Comparison of ENCODE assay signal across 10 cellular contexts in genomic region chr3:71389191-71389590, GRCh38.
A peak's percentile ranks its signal among the peaks of the same experiment; 100 is the strongest.
DNase-seq lines count a peak whose midpoint lies in the region; ATAC-seq and TF ChIP-seq lines count a peak whose summit lies in the region.
"Had no signal": no experiment of that assay in that cellular context is flagged by ENCODE, and none has a peak within 500 bp of the region (broad histone marks: within the 10 kb centered on the region; RNA-seq: fewer than 3 reads in every experiment).

No MANE protein-coding gene starts in this region.

- DNase-seq in DMS53 (lab: John Stamatoyannopoulos, UW) (peak; percentile 33), DMS53 treated with DMSO at 0.1 percent for 48 hours (lab: John Stamatoyannopoulos, UW; ENCODE audit: unreplicated experiment) (no peak), HL-60 (ENCODE audit: low read depth in 1 of 2, low spot score in 1 of 2) (no peak), mucosa of descending colon (peak in 1 of 3 donors; percentile 62)

- H3K4me3 ChIP-seq in HL-60 (replicated peaks; ENCODE audit: insufficient read depth, low read length) (no peak overlapping the region), OCI-LY3 (ENCODE audit: low read length) (no peak overlapping the region), mucosa of descending colon (no peak overlapping the region)
- H3K4me3 ChIP-seq: suprapubic skin had no signal

- no peak for TF ChIP-seq CTCF in HL-60 (IDR thresholded peaks at IDR 0.05; ENCODE audit: insufficient read depth, low read length)
- no peak for TF ChIP-seq CTCF in OCI-LY3 (IDR thresholded peaks at IDR 0.05; ENCODE audit: low read depth, low read length)
- no peak for TF ChIP-seq CTCF in mucosa of descending colon (IDR thresholded peaks at IDR 0.05)

- H3K9me3 ChIP-seq in OCI-LY3 (ENCODE audit: insufficient read depth, low read length) (no peaks in the 10 kb centered on the region), mucosa of descending colon (no peaks in the 10 kb centered on the region)
- H3K9me3 ChIP-seq: Peyer's patch, suprapubic skin had no signal

- intact Hi-C loops in mucosa of descending colon (cut with DNase I, micrococcal nuclease), result no loop called here

- H3K4me1 ChIP-seq in OCI-LY3 (ENCODE audit: low read length), result peaks cover 59% of the 10 kb centered on the region
- H3K4me1 ChIP-seq in mucosa of descending colon (ENCODE audit: low read depth), result peaks cover 27% of the 10 kb centered on the region

- no peak overlapping the region for H3K9ac ChIP-seq in OCI-LY3 (ENCODE audit: low read length)

- peak; percentile 81 for ATAC-seq in mucosa of descending colon
- no peak for ATAC-seq in GM21515 (IDR thresholded peaks at IDR 0.05; ENCODE audit: unreplicated experiment)
- no peak for ATAC-seq in HG03354 (IDR thresholded peaks at IDR 0.05; ENCODE audit: poor library complexity, severe bottlenecking, unreplicated experiment)
- no peak for ATAC-seq in GM21576 (IDR thresholded peaks at IDR 0.05; ENCODE audit: unreplicated experiment)

- H3K27ac ChIP-seq in HL-60 (replicated peaks) (peak overlapping the region; percentile 64), OCI-LY3 (ENCODE audit: low read length) (no peak overlapping the region)

- H3K79me2 ChIP-seq in OCI-LY3 (ENCODE audit: low read length), result no peaks in the 10 kb centered on the region

- H2AFZ ChIP-seq in OCI-LY3 (ENCODE audit: low read depth, low read length), result no peak overlapping the region

- H3K36me3 ChIP-seq in OCI-LY3 (replicated peaks; ENCODE audit: low read depth, low read length) (no peaks in the 10 kb centered on the region), mucosa of descending colon (ENCODE audit: low read depth) (no peaks in the 10 kb centered on the region)
- H3K36me3 ChIP-seq: Peyer's patch, suprapubic skin had no signal

- no peaks in the 10 kb centered on the region for H3K27me3 ChIP-seq in HL-60 (ENCODE audit: insufficient read depth, poor library complexity, severe bottlenecking)
- H3K27me3 ChIP-seq in OCI-LY3 (ENCODE audit: low read depth, low read length), result peaks cover 54% of the 10 kb centered on the region
- H3K27me3 ChIP-seq: Peyer's patch, suprapubic skin had no signal

- H4K20me1 ChIP-seq in OCI-LY3 (ENCODE audit: insufficient read depth, low read length), result no peaks in the 10 kb centered on the region

- peak overlapping the region; percentile 90 for H3K4me2 ChIP-seq in OCI-LY3 (ENCODE audit: low read length)
